In genomic region chr7:55594870-55595269, GRCh38 we compare ENCODE assay signal across 8 cellular contexts.
"Had no signal": no experiment of that assay in that cellular context is flagged by ENCODE, and none has a peak within 500 bp of the region (broad histone marks: within the 10 kb centered on the region; RNA-seq: fewer than 3 reads in every experiment).

No MANE protein-coding gene starts in this region.

- H3K4me3 ChIP-seq: GM12878 had no signal

- DNase-seq: GDM1, GF-D8 had no signal

- FAIRE-seq: G401.6, GM12891, GM12892, GM18507, GM19239 had no signal
